Comparison of ENCODE assay signal across 11 cellular contexts in the genomic region with DNA sequence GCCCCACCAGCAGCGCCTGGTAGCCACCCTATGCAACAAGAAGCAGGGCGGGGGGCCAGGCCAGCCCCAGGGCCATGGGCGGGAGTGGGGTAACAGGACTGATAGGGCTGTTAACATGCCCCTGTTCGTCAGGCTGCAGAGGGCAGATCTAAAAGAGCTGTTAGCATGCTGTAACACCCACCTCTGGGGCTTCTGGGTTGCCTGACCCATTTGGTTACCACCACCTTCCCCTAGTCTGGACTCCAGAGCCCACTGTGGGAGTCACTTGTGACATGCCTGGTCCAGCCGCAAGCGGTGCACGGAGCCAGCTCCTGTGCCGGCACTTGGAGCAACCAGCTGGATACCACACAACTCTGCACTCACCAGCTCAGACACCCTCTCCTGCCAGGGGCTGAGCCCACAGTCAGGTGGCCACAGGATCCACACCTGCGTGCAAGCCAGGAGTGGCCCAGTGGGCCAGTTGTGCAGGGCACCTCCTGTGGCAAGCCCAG. TPM values are rescaled to one million over a fixed set of nuclear protein-coding genes. Genes with fewer than 3 reads are reported as not detected.
A peak's percentile ranks its signal among the peaks of the same experiment; 100 is the strongest.
DNase-seq lines count a peak whose midpoint lies in the region; ATAC-seq and TF ChIP-seq lines count a peak whose summit lies in the region.
"Had no signal": no experiment of that assay in that cellular context is flagged by ENCODE, and none has a peak within 500 bp of the region (broad histone marks: within the 10 kb centered on the region; RNA-seq: fewer than 3 reads in every experiment).

No MANE protein-coding gene starts in this region.

- POLR2A ChIA-PET in CD4-positive, alpha-beta T cell (lab: Charles Lee) = interaction anchor here (5.1 kb wide), 1 partner anchor 502 kb away, joined by 36 read pairs; a partner anchor contains a TSS

- intact Hi-C loops in CD4-positive, alpha-beta T cell (cut with DNase I, micrococcal nuclease) = loop anchor here in 1 of 2 experiments (2.0 to 10.0 kb wide), 6 partner anchors 256 to 1737 kb away; a partner anchor contains a TSS

- H3K4me3 ChIP-seq in HFF-Myc (replicated peaks; ENCODE audit: low read depth, low read length) = peak overlapping the region; percentile 67
- H3K4me3 ChIP-seq: cardiac muscle cell had no signal

- H3K36me3 Mint-ChIP-seq in CD4-positive, alpha-beta T cell (ENCODE audit: low read depth) = peaks cover 34% of the 10 kb centered on the region
- H3K36me3 Mint-ChIP-seq in activated naive CD8-positive, alpha-beta T cell treated with anti-CD3 and anti-CD28 coated beads, Interleukin-2, amount 50 U/mL, for 24 hours (ENCODE audit: low read depth) = peaks cover 49% of the 10 kb centered on the region
- H3K36me3 Mint-ChIP-seq in nephron progenitor cell (ENCODE audit: low read depth) = peaks cover 31% of the 10 kb centered on the region

- TF ChIP-seq CTCF in CD4-positive, alpha-beta T cell (IDR thresholded peaks at IDR 0.05) = no peak
- TF ChIP-seq CTCF in HFF-Myc (IDR thresholded peaks at IDR 0.05; ENCODE audit: low read depth, low read length, missing control alignments) (no peak), nephron progenitor cell (IDR thresholded peaks at IDR 0.05) (no peak)

- no peak for ATAC-seq in CD4-positive, alpha-beta T cell (ENCODE audit: poor library complexity)
- ATAC-seq in activated naive CD8-positive, alpha-beta T cell treated with anti-CD3 and anti-CD28 coated beads, Interleukin-2, amount 50 U/mL, for 24 hours = no peak
- ATAC-seq in GM21619 (IDR thresholded peaks at IDR 0.05; ENCODE audit: unreplicated experiment) (no peak), GM19328 (IDR thresholded peaks at IDR 0.05; ENCODE audit: unreplicated experiment) (no peak)
- ATAC-seq: esophagus mucosa had no signal

- H3K27me3 Mint-ChIP-seq in CD4-positive, alpha-beta T cell = no peaks in the 10 kb centered on the region
- H3K27me3 Mint-ChIP-seq in activated naive CD8-positive, alpha-beta T cell treated with anti-CD3 and anti-CD28 coated beads, Interleukin-2, amount 50 U/mL, for 24 hours = no peaks in the 10 kb centered on the region
- peaks cover 3% of the 10 kb centered on the region for H3K27me3 Mint-ChIP-seq in nephron progenitor cell (ENCODE audit: low read depth, poor library complexity)
- H3K27me3 Mint-ChIP-seq: CD4-positive, alpha-beta memory T cell had no signal

- H3K27ac Mint-ChIP-seq in CD4-positive, alpha-beta T cell = no peak overlapping the region
- H3K27ac Mint-ChIP-seq in activated naive CD8-positive, alpha-beta T cell treated with anti-CD3 and anti-CD28 coated beads, Interleukin-2, amount 50 U/mL, for 24 hours = peak overlapping the region; percentile 94
- H3K27ac Mint-ChIP-seq in nephron progenitor cell = no peak overlapping the region

- CTCF ChIA-PET in CD4-positive, alpha-beta T cell (lab: Charles Lee) = interaction anchor here (1.4 to 6.3 kb wide), 2 partner anchors 15 to 502 kb away, joined by 5 to 43 read pairs; a partner anchor contains a TSS

- peak overlapping the region; percentile 62 for H3K4me3 Mint-ChIP-seq in CD4-positive, alpha-beta T cell
- H3K4me3 Mint-ChIP-seq in activated naive CD8-positive, alpha-beta T cell treated with anti-CD3 and anti-CD28 coated beads, Interleukin-2, amount 50 U/mL, for 24 hours = peak overlapping the region; percentile 89
- peak overlapping the region; percentile 91 for H3K4me3 Mint-ChIP-seq in nephron progenitor cell

- no peaks in the 10 kb centered on the region for H3K9me3 ChIP-seq in CD4-positive, alpha-beta T cell (ENCODE audit: control insufficient read depth, low read length)

- no peaks in the 10 kb centered on the region for H3K9me3 Mint-ChIP-seq in CD4-positive, alpha-beta T cell
- H3K9me3 Mint-ChIP-seq in activated naive CD8-positive, alpha-beta T cell treated with anti-CD3 and anti-CD28 coated beads, Interleukin-2, amount 50 U/mL, for 24 hours = no peaks in the 10 kb centered on the region
- peaks cover 10% of the 10 kb centered on the region for H3K9me3 Mint-ChIP-seq in nephron progenitor cell

- H3K27me3 ChIP-seq in CD4-positive, alpha-beta T cell (ENCODE audit: control insufficient read depth, insufficient read depth, low read length) = no peaks in the 10 kb centered on the region
- H3K27me3 ChIP-seq: cardiac muscle cell had no signal

- H3K4me1 Mint-ChIP-seq in CD4-positive, alpha-beta T cell (ENCODE audit: low read depth) = peaks cover 43% of the 10 kb centered on the region
- peaks cover 39% of the 10 kb centered on the region for H3K4me1 Mint-ChIP-seq in activated naive CD8-positive, alpha-beta T cell treated with anti-CD3 and anti-CD28 coated beads, Interleukin-2, amount 50 U/mL, for 24 hours
- peaks cover 53% of the 10 kb centered on the region for H3K4me1 Mint-ChIP-seq in nephron progenitor cell

- no peak for DNase-seq in CD4-positive, alpha-beta T cell
- DNase-seq in HFF-Myc (ENCODE audit: extremely low read depth, low read depth) (no peak), nephron progenitor cell (no peak), putamen (ENCODE audit: low spot score) (no peak), retina (no peak)
- no peak for DNase-seq in activated naive CD8-positive, alpha-beta T cell treated with anti-CD3 and anti-CD28 coated beads, Interleukin-2, amount 50 U/mL, for 24 hours
- DNase-seq: CD4-positive, alpha-beta memory T cell had no signal

- no peak overlapping the region for H3K27ac ChIP-seq in CD4-positive, alpha-beta T cell (ENCODE audit: low read depth, low read length)
- H3K27ac ChIP-seq: cardiac muscle cell had no signal

RNA-seq across cellular contexts. Expression of a gene that starts 2.1 kb away (rescaled TPM):
- 10 to 100 TPM in 1 of 2 experiments, 1 to 10 TPM in 1; 9.7 to 11.5 TPM for total RNA-seq in CD4-positive, alpha-beta T cell

RNA-seq across cellular contexts. Expression of a gene that starts 2.3 kb away (rescaled TPM):
- total RNA-seq in CD4-positive, alpha-beta T cell = 10 to 100 TPM; 13.0 to 14.3 TPM
